28 cellular contexts compared by ENCODE assay signal in genomic region chr2:119337749-119338148, GRCh38.
"Had no signal": no experiment of that assay in that cellular context is flagged by ENCODE, and none has a peak within 500 bp of the region (broad histone marks: within the 10 kb centered on the region; RNA-seq: fewer than 3 reads in every experiment).

No MANE protein-coding gene starts in this region.

- ATAC-seq: activated CD8-positive, alpha-beta T cell treated with anti-CD3 and anti-CD28 coated beads for 36 hours; activated T-cell treated with anti-CD3 and anti-CD28 coated beads, Interleukin-2, amount 50 U/mL, for 4 hours; activated T-helper 17 cell treated with anti-CD3 and anti-CD28 coated beads, Interleukin-2, amount 50 U/mL, for 72 hours; gastrocnemius medialis; pancreas; psoas muscle; upper lobe of right lung; WTC11 had no signal

- H3K9me3 ChIP-seq: breast epithelium, gastrocnemius medialis, left ventricle myocardium inferior, pancreas, psoas muscle, suprapubic skin, tibial artery, upper lobe of right lung had no signal

- H3K27ac Mint-ChIP-seq: WTC11 had no signal

- H3K27me3 Mint-ChIP-seq: activated CD4-positive, alpha-beta T cell treated with anti-CD3 and anti-CD28 coated beads, Interleukin-2, amount 10 ng/mL, durations not matched to agents 7 days and 5 days; activated CD8-positive, alpha-beta T cell treated with anti-CD3 and anti-CD28 coated beads for 36 hours; activated T-helper 17 cell treated with anti-CD3 and anti-CD28 coated beads, Interleukin-2, amount 50 U/mL, for 72 hours had no signal

- H3K36me3 ChIP-seq: breast epithelium, pancreas, upper lobe of right lung had no signal

- H3K4me3 Mint-ChIP-seq: activated CD4-positive, alpha-beta T cell treated with anti-CD3 and anti-CD28 coated beads, Interleukin-2, amount 10 ng/mL, durations not matched to agents 7 days and 5 days; activated CD8-positive, alpha-beta T cell treated with anti-CD3 and anti-CD28 coated beads for 36 hours; activated T-cell treated with anti-CD3 and anti-CD28 coated beads, Interleukin-2, amount 50 U/mL, for 4 hours; activated T-helper 17 cell treated with anti-CD3 and anti-CD28 coated beads, Interleukin-2, amount 50 U/mL, for 72 hours; WTC11 had no signal

- H3K27ac ChIP-seq: breast epithelium, gastrocnemius medialis, left ventricle myocardium inferior, pancreas, psoas muscle, suprapubic skin, tibial artery, upper lobe of right lung had no signal

- H3K27me3 ChIP-seq: breast epithelium, gastrocnemius medialis, pancreas, suprapubic skin, tibial artery, upper lobe of right lung had no signal

- H3K36me3 Mint-ChIP-seq: WTC11 had no signal

- DNase-seq: activated CD4-positive, alpha-beta T cell treated with anti-CD3 and anti-CD28 coated beads for 1 hour; activated CD4-positive, alpha-beta T cell treated with anti-CD3 and anti-CD28 coated beads, Interleukin-2, amount 10 ng/mL, durations not matched to agents 7 days and 5 days; activated CD8-positive, alpha-beta T cell treated with anti-CD3 and anti-CD28 coated beads for 36 hours; activated gamma-delta T cell treated with Interleukin-2 at 50 U/mL for 16 hours; activated naive CD4-positive, alpha-beta T cell treated with anti-CD3 and anti-CD28 coated beads, Interleukin-2, amount 50 U/mL, for 16 hours; activated T-cell treated with anti-CD3 and anti-CD28 coated beads, Interleukin-2, amount 50 U/mL, for 4 hours; amniotic stem cell; central memory CD4-positive, alpha-beta T cell; effector CD8-positive, alpha-beta T cell; erythroblast; gastrocnemius medialis; glutamatergic neuron; islet precursor cell; left ventricle myocardium inferior; pancreas; psoas muscle; stimulated activated CD4-positive, alpha-beta T cell treated with anti-CD3 and anti-CD28 coated beads, Interleukin-15, amount 100 ng/mL, for 24 hours; stimulated activated CD4-positive, alpha-beta T cell treated with anti-CD3 and anti-CD28 coated beads, Interleukin-2, amount 100 ng/mL, for 24 hours; stimulated activated naive CD4-positive, alpha-beta T cell; T-helper 2 cell; tibial artery; upper lobe of right lung had no signal

- H3K4me2 ChIP-seq: smooth muscle cell had no signal

- H3K9me3 Mint-ChIP-seq: activated CD4-positive, alpha-beta T cell treated with anti-CD3 and anti-CD28 coated beads, Interleukin-2, amount 10 ng/mL, durations not matched to agents 7 days and 5 days; activated CD8-positive, alpha-beta T cell treated with anti-CD3 and anti-CD28 coated beads for 36 hours; activated T-cell treated with anti-CD3 and anti-CD28 coated beads, Interleukin-2, amount 50 U/mL, for 4 hours; activated T-helper 17 cell treated with anti-CD3 and anti-CD28 coated beads, Interleukin-2, amount 50 U/mL, for 72 hours; WTC11 had no signal

- H3K4me1 Mint-ChIP-seq: WTC11 had no signal

- H3K4me1 ChIP-seq: breast epithelium, left ventricle myocardium inferior, pancreas, psoas muscle, suprapubic skin, tibial artery had no signal

- H3K4me3 ChIP-seq: breast epithelium, gastrocnemius medialis, left ventricle myocardium inferior, lung, pancreas, psoas muscle, smooth muscle cell, suprapubic skin, tibial artery, upper lobe of right lung had no signal
